15 cellular contexts compared by ENCODE assay signal in the genomic region with DNA sequence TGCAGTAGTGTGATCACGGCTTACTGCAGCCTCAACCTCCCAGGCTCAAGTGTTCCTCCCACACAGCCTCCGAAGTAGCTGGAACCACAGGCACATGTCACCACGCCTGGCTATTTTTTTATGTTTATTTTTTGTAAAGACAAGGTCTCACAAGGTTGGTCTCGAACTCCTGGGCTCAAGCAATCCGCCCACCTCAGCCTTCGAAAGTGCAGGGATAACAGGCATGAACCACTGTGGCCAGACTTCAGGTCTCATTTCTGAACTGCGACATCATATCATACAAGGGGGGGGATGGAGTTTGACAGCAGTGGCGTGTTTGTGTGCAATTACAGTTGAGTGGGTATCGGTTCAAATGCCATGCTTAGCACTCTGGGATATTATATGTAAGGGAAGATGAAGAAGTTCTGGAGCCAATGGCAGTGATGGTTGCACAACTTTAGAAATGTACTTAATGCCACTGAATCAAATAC. TPM values are rescaled to one million over a fixed set of nuclear protein-coding genes. Genes with fewer than 3 reads are reported as not detected.
DNase-seq lines count a peak whose midpoint lies in the region; ATAC-seq and TF ChIP-seq lines count a peak whose summit lies in the region.
"Had no signal": no experiment of that assay in that cellular context is flagged by ENCODE, and none has a peak within 500 bp of the region (broad histone marks: within the 10 kb centered on the region; RNA-seq: fewer than 3 reads in every experiment).

No MANE protein-coding gene starts in this region.

- TF ChIP-seq POLR2A in NB4 (IDR thresholded peaks at IDR 0.05; ENCODE audit: extremely low read depth, insufficient read length) = no peak

- H3K36me3 Mint-ChIP-seq in activated CD8-positive, alpha-beta T cell treated with anti-CD3 and anti-CD28 coated beads for 36 hours (ENCODE audit: low read depth) = peaks cover under 1% of the 10 kb centered on the region
- H3K36me3 Mint-ChIP-seq in activated CD8-positive, alpha-beta T cell treated with anti-CD3 and anti-CD28 coated beads, Interleukin-2, amount 10 ng/mL, durations not matched to agents 7 days and 5 days (ENCODE audit: low read depth) = no peaks in the 10 kb centered on the region

- H3K4me3 ChIP-seq in HEK293 (ENCODE audit: low read depth, low read length) = no peak overlapping the region
- H3K4me3 ChIP-seq in NB4 (ENCODE audit: low read depth, low read length) = no peak overlapping the region
- no peak overlapping the region for H3K4me3 ChIP-seq in osteoblast (ENCODE audit: insufficient read depth, low read length)
- H3K4me3 ChIP-seq in foreskin fibroblast (ENCODE audit: low read depth in 1 of 2, low read length in 2 of 2) = no peak overlapping the region

- peaks cover 0 to 2% of the 10 kb centered on the region in 2 experiments; a peak in 1 of 3 replicates for H3K36me3 ChIP-seq in HEK293 (ENCODE audit: control insufficient read depth in 2 of 2, insufficient read depth in 1 of 2, low read length in 2 of 2)
- no peaks in the 10 kb centered on the region for H3K36me3 ChIP-seq in osteoblast (ENCODE audit: insufficient read depth, low read length)

- H3K9me3 ChIP-seq in HEK293 (ENCODE audit: control insufficient read depth, insufficient read depth, low read depth, low read length) = no peaks in the 10 kb centered on the region
- no peaks in the 10 kb centered on the region for H3K9me3 ChIP-seq in osteoblast (ENCODE audit: low read depth, low read length)

- no peak overlapping the region for H3K27ac Mint-ChIP-seq in activated CD8-positive, alpha-beta T cell treated with anti-CD3 and anti-CD28 coated beads for 36 hours
- no peak overlapping the region for H3K27ac Mint-ChIP-seq in activated CD8-positive, alpha-beta T cell treated with anti-CD3 and anti-CD28 coated beads, Interleukin-2, amount 10 ng/mL, durations not matched to agents 7 days and 5 days
- H3K27ac Mint-ChIP-seq: B cell; CD4-positive, alpha-beta T cell had no signal

- H2AFZ ChIP-seq in osteoblast (ENCODE audit: low read length) = no peak overlapping the region

- H3K27ac ChIP-seq in HEK293 (ENCODE audit: extremely low read depth, low read depth, low read length) (no peak overlapping the region), osteoblast (ENCODE audit: low read depth, low read length) (no peak overlapping the region)

- peak; percentile 17 for DNase-seq in activated CD8-positive, alpha-beta T cell treated with anti-CD3 and anti-CD28 coated beads for 36 hours
- DNase-seq in activated CD8-positive, alpha-beta T cell treated with anti-CD3 and anti-CD28 coated beads, Interleukin-2, amount 10 ng/mL, durations not matched to agents 7 days and 5 days = no peak
- peak; percentile 37 for DNase-seq in NB4 (ENCODE audit: low read depth)
- DNase-seq in osteoblast (ENCODE audit: insufficient read length, low spot score, missing footprints) = peak; percentile 48
- DNase-seq in foreskin fibroblast = no peak
- DNase-seq: C1 segment of cervical spinal cord; Calu3; CD4-positive, alpha-beta T cell; DMS 273 treated with DMSO at 0.1 percent for 48 hours; DMS79; HCEC 1CT had no signal

- H3K27me3 ChIP-seq in osteoblast (ENCODE audit: insufficient read depth, low read length) = peaks cover 6% of the 10 kb centered on the region

- no peaks in the 10 kb centered on the region for H3K79me2 ChIP-seq in osteoblast (ENCODE audit: insufficient read depth, low read length)

- intact Hi-C loops in activated CD8-positive, alpha-beta T cell treated with anti-CD3 and anti-CD28 coated beads for 36 hours (cut with micrococcal nuclease) = no loop called here

- no peaks in the 10 kb centered on the region for H3K4me1 ChIP-seq in HEK293 (ENCODE audit: control insufficient read depth, insufficient read depth, low read length)
- peaks cover 8% of the 10 kb centered on the region for H3K4me1 ChIP-seq in osteoblast (ENCODE audit: insufficient read depth, low read length)

- POLR2A ChIA-PET in activated CD8-positive, alpha-beta T cell treated with anti-CD3 and anti-CD28 coated beads for 36 hours (lab: Charles Lee) = no interaction called here
- POLR2A ChIA-PET in activated CD8-positive, alpha-beta T cell treated with anti-CD3 and anti-CD28 coated beads, Interleukin-2, amount 10 ng/mL, durations not matched to agents 7 days and 5 days (lab: Charles Lee) = no interaction called here
- POLR2A ChIA-PET in HEK293 (lab: Yijun Ruan, JAX) = interaction anchor here (0.7 kb wide), 1 partner anchor 27 kb away, joined by 6 read pairs; no protein-coding TSS in a partner anchor

- no peaks in the 10 kb centered on the region for H4K20me1 ChIP-seq in osteoblast (ENCODE audit: insufficient read depth, low read length)

- ATAC-seq in activated CD8-positive, alpha-beta T cell treated with anti-CD3 and anti-CD28 coated beads for 36 hours = no peak
- no peak for ATAC-seq in activated CD8-positive, alpha-beta T cell treated with anti-CD3 and anti-CD28 coated beads, Interleukin-2, amount 10 ng/mL, durations not matched to agents 7 days and 5 days
- no peak for ATAC-seq in GM21619 (IDR thresholded peaks at IDR 0.05; ENCODE audit: unreplicated experiment)

- no peak overlapping the region for H3K4me3 Mint-ChIP-seq in activated CD8-positive, alpha-beta T cell treated with anti-CD3 and anti-CD28 coated beads for 36 hours
- no peak overlapping the region for H3K4me3 Mint-ChIP-seq in activated CD8-positive, alpha-beta T cell treated with anti-CD3 and anti-CD28 coated beads, Interleukin-2, amount 10 ng/mL, durations not matched to agents 7 days and 5 days
- H3K4me3 Mint-ChIP-seq: B cell had no signal

- no peaks in the 10 kb centered on the region for H3K27me3 Mint-ChIP-seq in activated CD8-positive, alpha-beta T cell treated with anti-CD3 and anti-CD28 coated beads for 36 hours
- H3K27me3 Mint-ChIP-seq in activated CD8-positive, alpha-beta T cell treated with anti-CD3 and anti-CD28 coated beads, Interleukin-2, amount 10 ng/mL, durations not matched to agents 7 days and 5 days (ENCODE audit: low read depth) = peaks cover 4% of the 10 kb centered on the region
- H3K27me3 Mint-ChIP-seq: B cell; CD4-positive, alpha-beta T cell had no signal

- no peak for TF ChIP-seq CTCF in activated CD8-positive, alpha-beta T cell treated with anti-CD3 and anti-CD28 coated beads for 36 hours (IDR thresholded peaks at IDR 0.05)
- TF ChIP-seq CTCF in HEK293 (tag by site-specific recombination; IDR thresholded peaks at IDR 0.05) = no peak
- TF ChIP-seq CTCF in NB4 (IDR thresholded peaks at IDR 0.05; ENCODE audit: low read depth, low read length) = no peak
- TF ChIP-seq CTCF in osteoblast (IDR thresholded peaks at IDR 0.05; ENCODE audit: extremely low read depth, low read depth, low read length) = no peak
- TF ChIP-seq CTCF in foreskin fibroblast (IDR thresholded peaks at IDR 0.05; ENCODE audit: low read depth, low read length) = no peak

- CTCF ChIA-PET in activated CD8-positive, alpha-beta T cell treated with anti-CD3 and anti-CD28 coated beads for 36 hours (lab: Charles Lee) = no interaction called here
- CTCF ChIA-PET in activated CD8-positive, alpha-beta T cell treated with anti-CD3 and anti-CD28 coated beads, Interleukin-2, amount 10 ng/mL, durations not matched to agents 7 days and 5 days (lab: Charles Lee) = no interaction called here
- CTCF ChIA-PET in HEK293 (lab: Yijun Ruan, JAX) = interaction anchor here (0.5 kb wide), 1 partner anchor 100 kb away, joined by 3 read pairs; no protein-coding TSS in a partner anchor

- no peaks in the 10 kb centered on the region for H3K9me3 Mint-ChIP-seq in activated CD8-positive, alpha-beta T cell treated with anti-CD3 and anti-CD28 coated beads for 36 hours
- H3K9me3 Mint-ChIP-seq in activated CD8-positive, alpha-beta T cell treated with anti-CD3 and anti-CD28 coated beads, Interleukin-2, amount 10 ng/mL, durations not matched to agents 7 days and 5 days (ENCODE audit: insufficient read depth) = no peaks in the 10 kb centered on the region
- H3K9me3 Mint-ChIP-seq: CD4-positive, alpha-beta T cell had no signal

- H3K4me2 ChIP-seq in osteoblast (ENCODE audit: insufficient read depth, low read length) = no peak overlapping the region

- H3K4me1 Mint-ChIP-seq in activated CD8-positive, alpha-beta T cell treated with anti-CD3 and anti-CD28 coated beads for 36 hours (ENCODE audit: low read depth) = peaks cover 26% of the 10 kb centered on the region
- peaks cover 35% of the 10 kb centered on the region for H3K4me1 Mint-ChIP-seq in activated CD8-positive, alpha-beta T cell treated with anti-CD3 and anti-CD28 coated beads, Interleukin-2, amount 10 ng/mL, durations not matched to agents 7 days and 5 days (ENCODE audit: low read depth)

TF ChIP-seq in HEK293, 187 proteins besides CTCF, POLR2A, EP300 and RAD21 (continues in another document):
- TF ChIP-seq OSR2 (tag by site-specific recombination; IDR thresholded peaks at IDR 0.05) (peak; percentile 10; the same call in 1 of the 2 replicates), ZFHX2 (tag by site-specific recombination; conservative IDR thresholded peaks at IDR 0.05) (peak; percentile 66), ZNF112 (tag by site-specific recombination; IDR thresholded peaks at IDR 0.05) (no peak), EGR2 (tag by site-specific recombination; IDR thresholded peaks at IDR 0.05; ENCODE audit: low read depth) (peak; percentile 29; the same call in 1 of the 2 replicates), ZNF776 (tag by site-specific recombination; IDR thresholded peaks at IDR 0.05; ENCODE audit: borderline replicate concordance) (no peak)

RNA-seq across cellular contexts. Expression of gene NAALADL1, which starts 6.9 kb away (rescaled TPM):
- total RNA-seq in activated CD8-positive, alpha-beta T cell treated with anti-CD3 and anti-CD28 coated beads for 36 hours = 1 to 10 TPM; 6.6 to 7.6 TPM
- 1 to 10 TPM; 7.1 to 7.5 TPM for total RNA-seq in activated CD8-positive, alpha-beta T cell treated with anti-CD3 and anti-CD28 coated beads, Interleukin-2, amount 10 ng/mL, durations not matched to agents 7 days and 5 days
- 15.6 and 17.7 TPM in 2 replicates for total RNA-seq in osteoblast
- total RNA-seq: Calu3, H4 had no signal

RNA-seq across cellular contexts. Expression of gene SAC3D1, which starts 10.4 kb away (rescaled TPM):
- total RNA-seq in activated CD8-positive, alpha-beta T cell treated with anti-CD3 and anti-CD28 coated beads for 36 hours = 10 to 100 TPM; 14.0 to 14.5 TPM
- 10 to 100 TPM; 36.3 to 36.6 TPM for total RNA-seq in activated CD8-positive, alpha-beta T cell treated with anti-CD3 and anti-CD28 coated beads, Interleukin-2, amount 10 ng/mL, durations not matched to agents 7 days and 5 days
- total RNA-seq in osteoblast = 7.6 and 9.7 TPM in 2 replicates

RNA-seq across cellular contexts. Expression of gene SNX15, which starts 24.2 kb away (rescaled TPM):
- 1 to 10 TPM; 4.7 to 5.7 TPM for total RNA-seq in activated CD8-positive, alpha-beta T cell treated with anti-CD3 and anti-CD28 coated beads for 36 hours
- 10 to 100 TPM; 21.2 to 25.7 TPM for total RNA-seq in activated CD8-positive, alpha-beta T cell treated with anti-CD3 and anti-CD28 coated beads, Interleukin-2, amount 10 ng/mL, durations not matched to agents 7 days and 5 days
- total RNA-seq in osteoblast = 12.3 and 13.0 TPM in 2 replicates

RNA-seq across cellular contexts. Expression of gene CDCA5, which starts 32.4 kb away (rescaled TPM):
- 100 to 1,000 TPM; 112 TPM for total RNA-seq in activated CD8-positive, alpha-beta T cell treated with anti-CD3 and anti-CD28 coated beads for 36 hours
- total RNA-seq in activated CD8-positive, alpha-beta T cell treated with anti-CD3 and anti-CD28 coated beads, Interleukin-2, amount 10 ng/mL, durations not matched to agents 7 days and 5 days = 100 to 1,000 TPM; 127 to 129 TPM
- 2.1 and 3.3 TPM in 2 replicates for total RNA-seq in osteoblast

RNA-seq across cellular contexts. Expression of gene ZFPL1, which starts 32.6 kb away (rescaled TPM):
- 10 to 100 TPM; 27.1 to 28.2 TPM for total RNA-seq in activated CD8-positive, alpha-beta T cell treated with anti-CD3 and anti-CD28 coated beads for 36 hours
- total RNA-seq in activated CD8-positive, alpha-beta T cell treated with anti-CD3 and anti-CD28 coated beads, Interleukin-2, amount 10 ng/mL, durations not matched to agents 7 days and 5 days = 10 to 100 TPM; 28.0 to 28.8 TPM
- total RNA-seq in osteoblast = 38.6 and 39.4 TPM in 2 replicates

Comparison
In these comparisons a context has a peak if more than half of its experiments do, and no peak if none do; other contexts are left out.
1. DNase-seq: peak in activated CD8-positive, alpha-beta T cell treated with anti-CD3 and anti-CD28 coated beads for 36 hours (single experiment), NB4 (single experiment) and osteoblast (single experiment); none in activated CD8-positive, alpha-beta T cell treated with anti-CD3 and anti-CD28 coated beads, Interleukin-2, amount 10 ng/mL, durations not matched to agents 7 days and 5 days (single experiment) and foreskin fibroblast (0 of 2).